9 cellular contexts compared by ENCODE assay signal in the genomic region with DNA sequence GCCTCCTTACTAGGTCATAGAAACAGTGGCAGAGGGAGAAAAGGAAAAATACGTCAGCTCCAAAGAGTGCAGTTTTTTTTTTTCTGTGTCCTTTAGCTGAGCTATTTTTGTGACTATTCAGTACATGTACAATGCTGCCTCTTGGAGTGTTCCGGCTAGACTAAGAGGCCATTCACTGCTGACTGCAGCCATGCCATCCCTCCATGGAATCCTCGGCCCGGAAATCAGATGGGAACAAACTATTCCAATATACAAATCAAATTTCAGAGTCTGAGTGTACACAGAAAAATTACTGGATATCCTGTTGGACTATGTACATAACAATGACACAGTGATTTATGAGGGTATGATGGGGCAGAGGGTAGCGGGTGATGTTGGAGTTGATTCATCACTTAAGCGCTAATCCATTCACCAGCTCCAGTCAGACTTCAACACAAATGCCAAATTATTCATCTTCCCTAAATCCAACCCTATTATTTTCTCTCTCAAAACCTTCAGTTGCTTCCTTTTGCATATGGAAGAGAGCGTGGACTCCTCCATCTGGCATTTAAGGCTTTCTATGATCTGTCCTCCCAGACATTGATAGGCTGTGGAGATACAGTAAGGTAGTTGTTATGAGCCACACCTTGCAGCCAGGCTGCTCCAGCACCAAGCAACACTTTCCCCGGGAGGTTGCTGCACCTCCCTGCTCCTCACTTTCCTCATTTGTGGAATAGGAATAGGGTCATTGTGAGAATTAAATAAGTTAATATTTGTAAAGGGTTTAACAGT.
A peak's percentile ranks its signal among the peaks of the same experiment; 100 is the strongest.
DNase-seq lines count a peak whose midpoint lies in the region; TF ChIP-seq lines count a peak whose summit lies in the region.
"Had no signal": no experiment of that assay in that cellular context is flagged by ENCODE, and none has a peak within 500 bp of the region (broad histone marks: within the 10 kb centered on the region; RNA-seq: fewer than 3 reads in every experiment).

No MANE protein-coding gene starts in this region.

- peak; percentile 42 for DNase-seq in BJ (ENCODE audit: low read depth)
- DNase-seq in Peyer's patch, result peak in 1 of 3 donors; percentile 71
- DNase-seq in fibroblast of mammary gland (ENCODE audit: low read depth), result peak; percentile 97
- DNase-seq in occipital lobe (lab: John Stamatoyannopoulos, UW), result peak; percentile 19
- DNase-seq in activated naive CD4-positive, alpha-beta T cell treated with anti-CD3 and anti-CD28 coated beads for 36 hours, result no peak
- DNase-seq in NK-92 (lab: John Stamatoyannopoulos, UW; ENCODE audit: unreplicated experiment), result no peak
- no peak for DNase-seq in NCI-H1105 treated with DMSO at 0.1 percent for 48 hours (lab: John Stamatoyannopoulos, UW)
- no peak for DNase-seq in COLO668 (lab: John Stamatoyannopoulos, UW; ENCODE audit: unreplicated experiment)
- DNase-seq: DMS79 had no signal

- H3K9me3 Mint-ChIP-seq in activated naive CD4-positive, alpha-beta T cell treated with anti-CD3 and anti-CD28 coated beads for 36 hours, result no peaks in the 10 kb centered on the region

- no peak for TF ChIP-seq CTCF in BJ (IDR thresholded peaks at IDR 0.05; ENCODE audit: insufficient read depth, low read depth, low read length)
- no peak for TF ChIP-seq CTCF in Peyer's patch (IDR thresholded peaks at IDR 0.05)
- no peak for TF ChIP-seq CTCF in fibroblast of mammary gland (conservative IDR thresholded peaks at IDR 0.05; ENCODE audit: control insufficient read depth, insufficient read depth, low read depth, low read length)

- no peaks in the 10 kb centered on the region for H3K9me3 ChIP-seq in Peyer's patch

- TF ChIP-seq POLR2A in Peyer's patch (IDR thresholded peaks at IDR 0.05), result no peak

- CTCF ChIA-PET in BJ (lab: Yijun Ruan, JAX), result interaction anchor here (0.6 to 6.9 kb wide), 3 partner anchors 21 to 524 kb away, joined by 3 to 45 read pairs (median 3); no protein-coding TSS in a partner anchor
- CTCF ChIA-PET in activated naive CD4-positive, alpha-beta T cell treated with anti-CD3 and anti-CD28 coated beads for 36 hours (lab: Charles Lee), result interaction anchor here (0.6 to 0.7 kb wide), 2 partner anchors 233 to 358 kb away, joined by 3 to 7 read pairs; no protein-coding TSS in a partner anchor

- H3K36me3 Mint-ChIP-seq in activated naive CD4-positive, alpha-beta T cell treated with anti-CD3 and anti-CD28 coated beads for 36 hours (ENCODE audit: low read depth), result no peaks in the 10 kb centered on the region

- POLR2A ChIA-PET in BJ (lab: Charles Lee), result interaction anchor here (0.7 kb wide), 1 partner anchor 106 kb away, joined by 5 read pairs; no protein-coding TSS in a partner anchor

- H3K27me3 ChIP-seq in BJ (ENCODE audit: control insufficient read depth, insufficient read depth, low read length) (no peaks in the 10 kb centered on the region), Peyer's patch (no peaks in the 10 kb centered on the region)

- no peaks in the 10 kb centered on the region for H3K27me3 Mint-ChIP-seq in activated naive CD4-positive, alpha-beta T cell treated with anti-CD3 and anti-CD28 coated beads for 36 hours (ENCODE audit: low read depth)

- intact Hi-C loops in activated naive CD4-positive, alpha-beta T cell treated with anti-CD3 and anti-CD28 coated beads for 36 hours (cut with micrococcal nuclease), result no loop called here

- no peak overlapping the region for H3K27ac Mint-ChIP-seq in activated naive CD4-positive, alpha-beta T cell treated with anti-CD3 and anti-CD28 coated beads for 36 hours

- H3K4me3 ChIP-seq in BJ (ENCODE audit: low read depth, low read length) (no peak overlapping the region), Peyer's patch (no peak overlapping the region), fibroblast of mammary gland (ENCODE audit: control insufficient read depth, low read depth, low read length) (no peak overlapping the region)

- H3K4me1 Mint-ChIP-seq in activated naive CD4-positive, alpha-beta T cell treated with anti-CD3 and anti-CD28 coated beads for 36 hours (ENCODE audit: low read depth), result peaks cover 1% of the 10 kb centered on the region

- H3K4me1 ChIP-seq in Peyer's patch, result peaks cover 0 to 49% (median 0%) of the 10 kb centered on the region in 4 donors

- H3K27ac ChIP-seq in Peyer's patch, result peak overlapping the region; percentile 10 to 80 (median 46)

- no peak overlapping the region for H3K4me3 Mint-ChIP-seq in activated naive CD4-positive, alpha-beta T cell treated with anti-CD3 and anti-CD28 coated beads for 36 hours

- H3K36me3 ChIP-seq in BJ (ENCODE audit: control insufficient read depth, insufficient read depth, low read length), result no peaks in the 10 kb centered on the region
- no peaks in the 10 kb centered on the region for H3K36me3 ChIP-seq in Peyer's patch

Comparison
In these comparisons a context has a peak if more than half of its experiments do, and no peak if none do; other contexts are left out.
1. DNase-seq: peak in BJ (single experiment), fibroblast of mammary gland (single experiment) and occipital lobe (single experiment); none in activated naive CD4-positive, alpha-beta T cell treated with anti-CD3 and anti-CD28 coated beads for 36 hours (single experiment), NK-92 (single experiment), NCI-H1105 treated with DMSO at 0.1 percent for 48 hours (single experiment) and COLO668 (single experiment).